ENCODE assay signal across 10 cellular contexts in genomic region chr13:110799246-110800236, GRCh38.
DNase-seq lines count a peak whose midpoint lies in the region; ATAC-seq and TF ChIP-seq lines count a peak whose summit lies in the region.
"Had no signal": no experiment of that assay in that cellular context is flagged by ENCODE, and none has a peak within 500 bp of the region (broad histone marks: within the 10 kb centered on the region; RNA-seq: fewer than 3 reads in every experiment).

No MANE protein-coding gene starts in this region.

- TF ChIP-seq CTCF in astrocyte of the spinal cord (IDR thresholded peaks at IDR 0.05; ENCODE audit: low read depth, low read length) (no peak), smooth muscle cell (IDR thresholded peaks at IDR 0.05; ENCODE audit: borderline replicate concordance, insufficient read depth, poor library complexity, severe bottlenecking) (no peak)

- no peaks in the 10 kb centered on the region for H3K79me2 ChIP-seq in smooth muscle cell (ENCODE audit: low read depth)

- H3K9me3 ChIP-seq in smooth muscle cell (replicated peaks; ENCODE audit: low read depth) = no peaks in the 10 kb centered on the region

- no peak for ATAC-seq in HG03039 (IDR thresholded peaks at IDR 0.05; ENCODE audit: unreplicated experiment)
- ATAC-seq: esophagus mucosa had no signal

- peak overlapping the region; percentile 50 for H3K4me2 ChIP-seq in smooth muscle cell

- no peaks in the 10 kb centered on the region for H3F3A ChIP-seq in smooth muscle cell (ENCODE audit: low read depth)

- no peaks in the 10 kb centered on the region for H3K36me3 ChIP-seq in smooth muscle cell (ENCODE audit: low read depth)

- in situ Hi-C loops in astrocyte of the spinal cord (cut with HindIII; ENCODE audit: low sequenced_read_pairs) = no loop called here

- no peaks in the 10 kb centered on the region for H3K4me1 ChIP-seq in smooth muscle cell (ENCODE audit: low read depth)

- no peaks in the 10 kb centered on the region for H4K20me1 ChIP-seq in smooth muscle cell (ENCODE audit: low read depth)

- peaks cover 4% of the 10 kb centered on the region for H3K27me3 ChIP-seq in smooth muscle cell (ENCODE audit: low read depth)

- 51% methylated on average over 30 of the region's 30 CpGs for WGBS in smooth muscle cell (ENCODE audit: low lambda C conversion rate)

- DNase-seq in HCEC 1CT = peak; percentile 43
- DNase-seq in astrocyte of the spinal cord (ENCODE audit: low read depth, low spot score) = peak; percentile 66
- DNase-seq in left kidney (ENCODE audit: low read depth, low spot score) = peak; percentile 67
- DNase-seq in smooth muscle cell (lab: John Stamatoyannopoulos, UW; ENCODE audit: unreplicated experiment) = no peak
- no peak for DNase-seq in NCI-H2107 treated with DMSO at 0.1 percent for 48 hours (lab: John Stamatoyannopoulos, UW; ENCODE audit: unreplicated experiment)
- no peak for DNase-seq in NCI-H1436 (lab: John Stamatoyannopoulos, UW)
- no peak for DNase-seq in NCI-H2029 (lab: John Stamatoyannopoulos, UW)
- DNase-seq: NCI-H526 treated with DMSO at 0.1 percent for 48 hours had no signal

- H2AFZ ChIP-seq in smooth muscle cell (ENCODE audit: low read depth) = peak overlapping the region; percentile 70

- peak overlapping the region; percentile 76 for H3K27ac ChIP-seq in smooth muscle cell (ENCODE audit: low read depth)

- H3K9ac ChIP-seq in smooth muscle cell (ENCODE audit: low read depth) = peak overlapping the region; percentile 70

- peak overlapping the region; percentile 10 for H3K4me3 ChIP-seq in astrocyte of the spinal cord (ENCODE audit: low read depth, low read length)
- peak overlapping the region; percentile 31 for H3K4me3 ChIP-seq in smooth muscle cell

Comparison
In these comparisons a context has a peak if more than half of its experiments do, and no peak if none do; other contexts are left out.
1. DNase-seq: peak in HCEC 1CT (single experiment), astrocyte of the spinal cord (single experiment) and left kidney (single experiment); none in smooth muscle cell (single experiment), NCI-H2107 treated with DMSO at 0.1 percent for 48 hours (single experiment), NCI-H1436 (single experiment) and NCI-H2029 (single experiment).